Comparison of ENCODE assay signal across 8 cellular contexts in genomic region chr6:22954749-22955385, GRCh38.
DNase-seq lines count a peak whose midpoint lies in the region; ATAC-seq and TF ChIP-seq lines count a peak whose summit lies in the region.

No MANE protein-coding gene starts in this region.

- H3K36me3 ChIP-seq in CD8-positive, alpha-beta T cell (ENCODE audit: insufficient read depth, low read length) = no peaks in the 10 kb centered on the region
- no peaks in the 10 kb centered on the region for H3K36me3 ChIP-seq in KOPT-K1 (ENCODE audit: insufficient read depth, low read length)
- H3K36me3 ChIP-seq in neural progenitor cell = no peaks in the 10 kb centered on the region

- no peak for ATAC-seq in CD8-positive, alpha-beta T cell
- peak; percentile 61 for ATAC-seq in GM21367 (IDR thresholded peaks at IDR 0.05; ENCODE audit: unreplicated experiment)

- POLR2A ChIA-PET in CD8-positive, alpha-beta T cell (lab: Charles Lee) = no interaction called here
- POLR2A ChIA-PET in MCF 10A (lab: Yijun Ruan, JAX) = interaction anchor here (0.6 to 2.0 kb wide), 6 partner anchors 8 to 1356 kb away, joined by 3 to 6 read pairs (median 4); no protein-coding TSS in a partner anchor

- H4K20me1 ChIP-seq in neural progenitor cell (ENCODE audit: low read depth) = no peaks in the 10 kb centered on the region

- H3K27ac Mint-ChIP-seq in CD8-positive, alpha-beta T cell = peak overlapping the region; percentile 33
- H3K27ac Mint-ChIP-seq in MCF 10A (ENCODE audit: low read depth, unreplicated experiment) (peak overlapping the region; percentile 97), neural progenitor cell (no peak overlapping the region)

- TF ChIP-seq CTCF in CD8-positive, alpha-beta T cell (IDR thresholded peaks at IDR 0.05) = no peak
- no peak for TF ChIP-seq CTCF in MCF 10A (IDR thresholded peaks at IDR 0.05; ENCODE audit: unreplicated experiment)
- no peak for TF ChIP-seq CTCF in neural progenitor cell (IDR thresholded peaks at IDR 0.05)

- H3K4me1 Mint-ChIP-seq in CD8-positive, alpha-beta T cell (ENCODE audit: low read depth) = peaks cover 18% of the 10 kb centered on the region
- peaks cover 6% of the 10 kb centered on the region for H3K4me1 Mint-ChIP-seq in MCF 10A (ENCODE audit: insufficient read depth, unreplicated experiment)
- H3K4me1 Mint-ChIP-seq in neural progenitor cell = no peaks in the 10 kb centered on the region

- H3K4me3 ChIP-seq in CD8-positive, alpha-beta T cell (ENCODE audit: low read depth, low read length) = peak overlapping the region; percentile 14
- no peak overlapping the region for H3K4me3 ChIP-seq in neural progenitor cell

- no peak overlapping the region for H3K4me2 ChIP-seq in neural progenitor cell

- no peak for DNase-seq in CD8-positive, alpha-beta T cell
- DNase-seq in MCF 10A (ENCODE audit: unreplicated experiment) (peak; percentile 14), neural progenitor cell (ENCODE audit: low spot score) (no peak), posterior vena cava (ENCODE audit: low spot score) (no peak), globus pallidus (ENCODE audit: low spot score) (no peak)
- DNase-seq in stimulated activated CD4-positive, alpha-beta T cell treated with anti-CD3 and anti-CD28 coated beads, Interleukin-12 subunit alpha, Interleukin-12 subunit beta, amount 100 ng/mL, for 4 hours = no peak

- no peaks in the 10 kb centered on the region for H3K27me3 ChIP-seq in CD8-positive, alpha-beta T cell (ENCODE audit: insufficient read depth, low read length)
- H3K27me3 ChIP-seq in neural progenitor cell = no peaks in the 10 kb centered on the region

- no peaks in the 10 kb centered on the region for H3K79me2 ChIP-seq in neural progenitor cell (ENCODE audit: low read depth)

- peaks cover 14% of the 10 kb centered on the region for H3K9me3 Mint-ChIP-seq in CD8-positive, alpha-beta T cell
- H3K9me3 Mint-ChIP-seq in MCF 10A (ENCODE audit: unreplicated experiment) (peaks cover 17% of the 10 kb centered on the region), neural progenitor cell (peaks cover 2% of the 10 kb centered on the region)

- H3K9me3 ChIP-seq in CD8-positive, alpha-beta T cell (ENCODE audit: low read length) = no peaks in the 10 kb centered on the region
- H3K9me3 ChIP-seq in KOPT-K1 (ENCODE audit: insufficient read depth, low read length, poor library complexity, severe bottlenecking) = peaks cover 8% of the 10 kb centered on the region
- H3K9me3 ChIP-seq in neural progenitor cell (ENCODE audit: low read depth) = no peaks in the 10 kb centered on the region

- H3K27me3 Mint-ChIP-seq in CD8-positive, alpha-beta T cell (ENCODE audit: low read depth) = no peaks in the 10 kb centered on the region
- no peaks in the 10 kb centered on the region for H3K27me3 Mint-ChIP-seq in MCF 10A (ENCODE audit: insufficient read depth, unreplicated experiment)
- H3K27me3 Mint-ChIP-seq in neural progenitor cell (ENCODE audit: insufficient read depth, low read depth) = no peaks in the 10 kb centered on the region

- H3K4me1 ChIP-seq in CD8-positive, alpha-beta T cell (ENCODE audit: insufficient read depth, low read length) = no peaks in the 10 kb centered on the region
- no peaks in the 10 kb centered on the region for H3K4me1 ChIP-seq in neural progenitor cell

- H3F3A ChIP-seq in neural progenitor cell (ENCODE audit: low read depth) = no peaks in the 10 kb centered on the region

- CTCF ChIA-PET in CD8-positive, alpha-beta T cell (lab: Charles Lee) = no interaction called here
- CTCF ChIA-PET in MCF 10A (lab: Yijun Ruan, JAX) = interaction anchor here (1.0 to 1.4 kb wide), 2 partner anchors 9 to 49 kb away, joined by 3 read pairs; no protein-coding TSS in a partner anchor

- no TSS peak for BruUV-seq in MCF 10A (replicated peaks; lab: Mats Ljungman, UMichigan)

- peak overlapping the region; percentile 20 for H2AFZ ChIP-seq in neural progenitor cell (replicated peaks)

- no peak overlapping the region for H3K9ac ChIP-seq in neural progenitor cell

- no peak overlapping the region for H3K27ac ChIP-seq in CD8-positive, alpha-beta T cell (ENCODE audit: low read depth, low read length)
- H3K27ac ChIP-seq in KOPT-K1 (ENCODE audit: low read depth, low read length, poor library complexity, severe bottlenecking) (peak overlapping the region; percentile 69), neural progenitor cell (no peak overlapping the region)

- intact Hi-C loops in CD8-positive, alpha-beta T cell (cut with DNase I, micrococcal nuclease) = no loop called here
- intact Hi-C loops in MCF 10A (cut with micrococcal nuclease) (no loop called here), posterior vena cava (cut with DNase I) (no loop called here)

- no peaks in the 10 kb centered on the region for H3K36me3 Mint-ChIP-seq in CD8-positive, alpha-beta T cell
- no peaks in the 10 kb centered on the region for H3K36me3 Mint-ChIP-seq in MCF 10A (ENCODE audit: insufficient read depth, unreplicated experiment)
- H3K36me3 Mint-ChIP-seq in neural progenitor cell = peaks cover 1% of the 10 kb centered on the region

- peak overlapping the region; percentile 75 for H3K4me3 Mint-ChIP-seq in CD8-positive, alpha-beta T cell
- H3K4me3 Mint-ChIP-seq in MCF 10A (ENCODE audit: unreplicated experiment) (peak overlapping the region; percentile 61), neural progenitor cell (no peak overlapping the region)
